In the genomic region with DNA sequence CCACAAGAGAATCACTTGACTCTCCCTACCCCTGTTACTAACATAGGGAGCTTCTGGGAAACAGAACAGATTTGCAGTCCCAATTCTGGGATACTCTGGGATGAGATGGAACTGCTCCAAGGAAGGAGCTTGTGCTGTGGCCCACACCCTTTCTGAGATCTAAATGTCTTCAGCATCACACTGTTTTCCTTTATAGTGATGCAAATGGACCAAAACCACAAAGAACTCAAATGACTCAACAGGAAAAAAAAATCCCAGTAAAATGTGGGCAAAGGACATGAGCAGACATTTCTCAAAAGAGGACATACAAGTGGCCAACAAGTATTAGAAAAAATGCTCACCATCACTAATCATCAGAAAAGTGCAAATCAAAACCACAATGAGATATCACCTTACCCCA, we compare ENCODE assay signal across 19 cellular contexts.
DNase-seq lines count a peak whose midpoint lies in the region; ATAC-seq and TF ChIP-seq lines count a peak whose summit lies in the region.
"Had no signal": no experiment of that assay in that cellular context is flagged by ENCODE, and none has a peak within 500 bp of the region (broad histone marks: within the 10 kb centered on the region; RNA-seq: fewer than 3 reads in every experiment).

No MANE protein-coding gene starts in this region.

- no peak overlapping the region for H3K4me3 Mint-ChIP-seq in T-cell
- H3K4me3 Mint-ChIP-seq: activated CD8-positive, alpha-beta T cell treated with anti-CD3 and anti-CD28 coated beads, Interleukin-2, amount 10 ng/mL, durations not matched to agents 7 days and 5 days; stimulated activated naive CD8-positive, alpha-beta T cell treated with anti-CD3 and anti-CD28 coated beads, Interleukin-15, amount 100 ng/mL, for 72 hours had no signal

- no peak overlapping the region for H3K27ac Mint-ChIP-seq in T-cell
- H3K27ac Mint-ChIP-seq: activated CD8-positive, alpha-beta T cell treated with anti-CD3 and anti-CD28 coated beads, Interleukin-2, amount 10 ng/mL, durations not matched to agents 7 days and 5 days; stimulated activated naive CD8-positive, alpha-beta T cell treated with anti-CD3 and anti-CD28 coated beads, Interleukin-15, amount 100 ng/mL, for 72 hours had no signal

- peak; percentile 31 for ATAC-seq in foreskin keratinocyte
- no peak for ATAC-seq in T-cell (replicated peaks in 1 of 4)
- ATAC-seq: activated CD8-positive, alpha-beta T cell treated with anti-CD3 and anti-CD28 coated beads, Interleukin-2, amount 10 ng/mL, durations not matched to agents 7 days and 5 days; left ventricle myocardium superior; stimulated activated naive CD8-positive, alpha-beta T cell treated with anti-CD3 and anti-CD28 coated beads, Interleukin-15, amount 100 ng/mL, for 72 hours had no signal

- peaks cover 3% of the 10 kb centered on the region for H3K27me3 ChIP-seq in foreskin keratinocyte

- CTCF ChIA-PET in T-cell (lab: Charles Lee) = interaction anchor here in 1 of 2 donors (0.5 kb wide), 1 partner anchor 31 kb away, joined by 5 read pairs; no protein-coding TSS in a partner anchor

- no peaks in the 10 kb centered on the region for H3K4me1 Mint-ChIP-seq in T-cell

- peaks cover 3% of the 10 kb centered on the region for H3K36me3 Mint-ChIP-seq in T-cell

- in situ Hi-C loops in GM13977 (cut with MboI; ENCODE audit: low pct_unique_long_range_greater_than_20kb, low sequenced_read_pairs, unreplicated experiment) = no loop called here

- no peak overlapping the region for H3K27ac ChIP-seq in foreskin keratinocyte
- H3K27ac ChIP-seq: SK-N-MC had no signal

- no peaks in the 10 kb centered on the region for H3K4me1 ChIP-seq in foreskin keratinocyte

- POLR2A ChIA-PET in T-cell (lab: Charles Lee) = no interaction called here

- peaks cover 0 to 7% (median 6%) of the 10 kb centered on the region in 3 donors for H3K9me3 Mint-ChIP-seq in T-cell

- TF ChIP-seq CTCF in foreskin keratinocyte (conservative IDR thresholded peaks at IDR 0.05) = no peak
- TF ChIP-seq CTCF in GM13977 (IDR thresholded peaks at IDR 0.05; ENCODE audit: extremely low read depth, insufficient read depth, missing control alignments) = no peak

- DNase-seq in AG08395 (ENCODE audit: low spot score) (peak; percentile 70), HCEC 1CT (peak; percentile 54), astrocyte of the hippocampus (ENCODE audit: low read depth, low spot score) (peak; percentile 85), foreskin keratinocyte (peak; percentile 49 to 76), T-cell (no peak), NCI-H510A treated with DMSO at 0.1 percent for 48 hours (lab: John Stamatoyannopoulos, UW) (no peak), GM13977 (ENCODE audit: low spot score) (no peak)
- DNase-seq in activated naive CD4-positive, alpha-beta T cell treated with anti-CD3 and anti-CD28 coated beads, Interleukin-2, amount 50 U/mL, for 16 hours = no peak
- DNase-seq: activated CD8-positive, alpha-beta T cell treated with anti-CD3 and anti-CD28 coated beads, Interleukin-2, amount 10 ng/mL, durations not matched to agents 7 days and 5 days; cortex of kidney; hypothalamus; Kasumi-1; left ventricle myocardium superior; NCI-H146; NCI-H446; posterior cingulate gyrus; stimulated activated CD4-positive, alpha-beta T cell treated with anti-CD3 and anti-CD28 coated beads, Interleukin-12 subunit alpha, Interleukin-12 subunit beta, amount 100 ng/mL, for 4 hours; stimulated activated naive CD8-positive, alpha-beta T cell treated with anti-CD3 and anti-CD28 coated beads, Interleukin-15, amount 100 ng/mL, for 72 hours had no signal

- no peaks in the 10 kb centered on the region for H3K27me3 Mint-ChIP-seq in T-cell
- H3K27me3 Mint-ChIP-seq: stimulated activated naive CD8-positive, alpha-beta T cell treated with anti-CD3 and anti-CD28 coated beads, Interleukin-15, amount 100 ng/mL, for 72 hours had no signal

Comparison
In these comparisons a context has a peak if more than half of its experiments do, and no peak if none do; other contexts are left out.
1. DNase-seq: peak in AG08395 (single experiment), HCEC 1CT (single experiment), astrocyte of the hippocampus (single experiment) and foreskin keratinocyte (2 of 2); none in T-cell (0 of 34), NCI-H510A treated with DMSO at 0.1 percent for 48 hours (single experiment), GM13977 (single experiment) and activated naive CD4-positive, alpha-beta T cell treated with anti-CD3 and anti-CD28 coated beads, Interleukin-2, amount 50 U/mL, for 16 hours (single experiment).